In the genomic region with DNA sequence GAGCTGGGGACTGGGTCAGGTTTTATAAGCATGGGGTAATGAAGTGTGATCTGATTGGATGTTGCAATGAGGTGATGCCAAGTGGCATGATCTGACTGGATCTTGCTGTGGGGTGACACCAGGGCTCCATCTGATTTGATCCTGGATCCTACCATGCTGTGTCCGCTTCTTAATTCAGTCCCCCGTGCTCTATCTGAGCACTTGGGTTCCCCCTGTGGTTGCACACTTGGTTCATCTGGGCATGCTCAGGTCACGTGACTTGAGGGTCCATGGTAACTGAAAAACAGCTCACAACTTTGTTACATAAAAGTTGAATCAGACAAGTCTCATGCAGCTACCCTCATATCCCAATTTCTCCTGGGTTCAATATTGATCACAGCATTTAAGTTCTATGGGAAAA, we compare ENCODE assay signal across 17 cellular contexts.
DNase-seq lines count a peak whose midpoint lies in the region; ATAC-seq, FAIRE-seq and TF ChIP-seq lines count a peak whose summit lies in the region.
"Had no signal": no experiment of that assay in that cellular context is flagged by ENCODE, and none has a peak within 500 bp of the region (broad histone marks: within the 10 kb centered on the region; RNA-seq: fewer than 3 reads in every experiment).

No MANE protein-coding gene starts in this region.

- H3K4me1 Mint-ChIP-seq in dendritic cell treated with granulocyte-macrophage colony-stimulating factor and Interleukin-4, amounts not matched to agents 40 ng/mL and 50 ng/mL, for 4 days (ENCODE audit: low read depth), result no peaks in the 10 kb centered on the region
- H3K4me1 Mint-ChIP-seq: CD14-positive monocyte had no signal

- BruUV-seq in A673 (replicated peaks; lab: Mats Ljungman, UMichigan), result no TSS peak

- POLR2A ChIA-PET in A673 (lab: Charles Lee; ENCODE audit: low non-redundant PET), result no interaction called here

- peaks cover 6% of the 10 kb centered on the region for H3K9me3 Mint-ChIP-seq in dendritic cell treated with granulocyte-macrophage colony-stimulating factor and Interleukin-4, amounts not matched to agents 40 ng/mL and 50 ng/mL, for 4 days
- H3K9me3 Mint-ChIP-seq: CD8-positive, alpha-beta T cell had no signal

- no peaks in the 10 kb centered on the region for H3K36me3 ChIP-seq in A673 (ENCODE audit: insufficient read depth, low read length, poor library complexity, severe bottlenecking)

- H3K4me3 ChIP-seq in A673 (ENCODE audit: low read depth, low read length, poor library complexity, severe bottlenecking), result no peak overlapping the region

- peak; percentile 67 for FAIRE-seq in HTR-8/SVneo (lab: Jason Lieb, UNC)
- FAIRE-seq: A204.1, G401.6, GM12892, GM19239 had no signal

- no peak overlapping the region for H3K27ac ChIP-seq in A673 (ENCODE audit: low read depth, low read length, poor library complexity, severe bottlenecking)

- H3K27ac Mint-ChIP-seq in dendritic cell treated with granulocyte-macrophage colony-stimulating factor and Interleukin-4, amounts not matched to agents 40 ng/mL and 50 ng/mL, for 4 days, result peak overlapping the region; percentile 25
- H3K27ac Mint-ChIP-seq: CD14-positive monocyte; CD8-positive, alpha-beta T cell had no signal

- no peaks in the 10 kb centered on the region for H3K27me3 ChIP-seq in A673 (replicated peaks; ENCODE audit: insufficient read depth, low read depth, low read length, poor library complexity)

- CTCF ChIA-PET in A673 (lab: Charles Lee), result no interaction called here

- intact Hi-C loops in A673 (cut with micrococcal nuclease; ENCODE audit: unreplicated experiment), result no loop called here
- intact Hi-C loops in dendritic cell treated with granulocyte-macrophage colony-stimulating factor and Interleukin-4, amounts not matched to agents 40 ng/mL and 50 ng/mL, for 4 days (cut with micrococcal nuclease), result no loop called here

- no peaks in the 10 kb centered on the region for H3K9me3 ChIP-seq in A673 (ENCODE audit: low read depth, low read length, poor library complexity, severe bottlenecking)
- H3K9me3 ChIP-seq: Caco-2 had no signal

- peaks cover 6% of the 10 kb centered on the region for H3K27me3 Mint-ChIP-seq in dendritic cell treated with granulocyte-macrophage colony-stimulating factor and Interleukin-4, amounts not matched to agents 40 ng/mL and 50 ng/mL, for 4 days

- H3K4me3 Mint-ChIP-seq in dendritic cell treated with granulocyte-macrophage colony-stimulating factor and Interleukin-4, amounts not matched to agents 40 ng/mL and 50 ng/mL, for 4 days, result no peak overlapping the region
- H3K4me3 Mint-ChIP-seq: CD14-positive monocyte; CD8-positive, alpha-beta T cell had no signal

- ATAC-seq in HG03280 (IDR thresholded peaks at IDR 0.05; ENCODE audit: unreplicated experiment), result no peak
- ATAC-seq: CD8-positive, alpha-beta T cell had no signal

- H3K4me1 ChIP-seq in A673 (ENCODE audit: insufficient read depth, low read length, poor library complexity, severe bottlenecking), result no peaks in the 10 kb centered on the region
- H3K4me1 ChIP-seq: Caco-2 had no signal

- no peak for TF ChIP-seq CTCF in A673 (conservative IDR thresholded peaks at IDR 0.05; ENCODE audit: low read depth, low read length)

- H3K36me3 Mint-ChIP-seq in dendritic cell treated with granulocyte-macrophage colony-stimulating factor and Interleukin-4, amounts not matched to agents 40 ng/mL and 50 ng/mL, for 4 days (ENCODE audit: low read depth), result no peaks in the 10 kb centered on the region
- H3K36me3 Mint-ChIP-seq: CD14-positive monocyte; CD8-positive, alpha-beta T cell had no signal

- peak; percentile 15 for DNase-seq in A673 (ENCODE audit: low spot score)
- peak; percentile 5 for DNase-seq in ELR (ENCODE audit: low read depth)
- no peak for DNase-seq in HTR-8/SVneo (ENCODE audit: insufficient read length, low spot score)
- no peak for DNase-seq in COR-L47 (lab: John Stamatoyannopoulos, UW)
- DNase-seq in cortex of kidney (lab: John Stamatoyannopoulos, UW), result no peak
- DNase-seq: Caco-2; CD8-positive, alpha-beta T cell; DMS79; HCEC 1CT; KG1 had no signal

Comparison
In these comparisons a context has a peak if more than half of its experiments do, and no peak if none do; other contexts are left out.
1. DNase-seq: peak in A673 (single experiment) and ELR (single experiment); none in HTR-8/SVneo (single experiment), COR-L47 (single experiment) and cortex of kidney (single experiment).